ENCODE assay signal across 16 cellular contexts in the genomic region with DNA sequence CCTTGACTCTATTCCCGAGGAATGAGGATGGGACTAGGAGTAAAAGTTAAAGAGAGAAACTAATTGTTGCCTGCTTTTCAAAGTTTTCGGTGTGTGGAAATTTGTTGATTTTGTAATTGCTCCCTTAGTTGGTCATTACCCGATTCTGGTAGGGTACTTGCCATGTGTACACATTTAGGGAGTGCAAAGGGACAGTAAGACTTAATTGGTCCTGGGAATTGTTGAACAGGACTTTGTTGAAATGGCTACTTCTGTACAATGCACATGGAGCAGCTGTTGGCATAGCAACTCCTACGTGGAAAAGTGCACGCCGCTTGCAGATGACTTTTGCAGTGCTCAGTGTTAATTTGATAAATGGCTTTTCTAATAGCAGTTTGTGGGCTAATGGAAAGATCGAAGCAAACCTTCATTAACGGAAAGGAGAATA. TPM values are rescaled to one million over a fixed set of nuclear protein-coding genes. Genes with fewer than 3 reads are reported as not detected.
DNase-seq lines count a peak whose midpoint lies in the region; ATAC-seq, FAIRE-seq and TF ChIP-seq lines count a peak whose summit lies in the region.
"Had no signal": no experiment of that assay in that cellular context is flagged by ENCODE, and none has a peak within 500 bp of the region (broad histone marks: within the 10 kb centered on the region; RNA-seq: fewer than 3 reads in every experiment).

No MANE protein-coding gene starts in this region.

- intact Hi-C loops in K562 (cut with micrococcal nuclease): no loop called here
- intact Hi-C loops in HepG2 (cut with micrococcal nuclease; ENCODE audit: unreplicated experiment): no loop called here

- H3K4me1 ChIP-seq in K562 (replicated peaks in 1 of 2; ENCODE audit: control insufficient read depth in 2 of 2, insufficient read depth in 2 of 2, low read length in 2 of 2) (peaks cover 14 to 61% of the 10 kb centered on the region in 2 experiments), HepG2 (ENCODE audit: insufficient read depth, low read length) (peaks cover 99% of the 10 kb centered on the region), subcutaneous abdominal adipose tissue (ENCODE audit: control insufficient read depth in 5 of 5, insufficient read depth in 5 of 5, low read length in 5 of 5) (peaks cover 14 to 94% (median 44%) of the 10 kb centered on the region in 5 donors)
- H3K4me1 ChIP-seq: SJCRH30 had no signal

- no peaks in the 10 kb centered on the region for H3K27me3 ChIP-seq in K562 (ENCODE audit: control insufficient read depth in 2 of 2, insufficient read depth in 2 of 2, low read length in 2 of 2)
- no peaks in the 10 kb centered on the region for H3K27me3 ChIP-seq in HepG2 (ENCODE audit: control insufficient read depth in 1 of 2, insufficient read depth in 2 of 2, low read length in 2 of 2)
- peaks cover 0 to 5% (median 0%) of the 10 kb centered on the region in 5 donors for H3K27me3 ChIP-seq in subcutaneous abdominal adipose tissue (ENCODE audit: control insufficient read depth in 5 of 5, insufficient read depth in 4 of 5, low read length in 5 of 5)
- H3K27me3 ChIP-seq: adrenal gland, SJCRH30 had no signal

- H4K20me1 ChIP-seq in K562 (replicated peaks; ENCODE audit: control insufficient read depth, insufficient read depth, low read length) (no peaks in the 10 kb centered on the region), HepG2 (ENCODE audit: insufficient read depth, low read length) (peaks cover 31% of the 10 kb centered on the region; the same call in 1 of the 2 replicates)

- no peak for TF ChIP-seq RAD21 in K562 (CRISPR knock-in tag; conservative IDR thresholded peaks at IDR 0.05 in 1 of 2, IDR thresholded peaks at IDR 0.05 in 1 of 2)
- no peak for TF ChIP-seq RAD21 in HepG2 (CRISPR knock-in tag; IDR thresholded peaks at IDR 0.05)

- BruUV-seq in K562 (replicated peaks; lab: Mats Ljungman, UMichigan) (no TSS peak), HepG2 (replicated peaks; lab: Mats Ljungman, UMichigan) (no TSS peak)

- H3K9me1 ChIP-seq in K562 (ENCODE audit: control insufficient read depth, insufficient read depth, low read length): peaks cover 5% of the 10 kb centered on the region

- no peak for TF ChIP-seq CTCF in K562 (IDR thresholded peaks at IDR 0.05 in 2 of 3, conservative IDR thresholded peaks at IDR 0.05 in 1 of 3; ENCODE audit: insufficient read depth in 2 of 3, low read depth in 1 of 3, low read length in 3 of 3)
- TF ChIP-seq CTCF in HepG2 (CRISPR knock-in tag; IDR thresholded peaks at IDR 0.05): no peak
- no peak for TF ChIP-seq CTCF in GM20000 (IDR thresholded peaks at IDR 0.05; ENCODE audit: extremely low read depth, missing control alignments)

- TF ChIP-seq POLR2A in K562 (conservative IDR thresholded peaks at IDR 0.05) (no peak), HepG2 (IDR thresholded peaks at IDR 0.05; ENCODE audit: insufficient read depth in 1 of 2, low read depth in 2 of 2, low read length in 2 of 2) (no peak)

- ATAC-seq in K562: no peak
- no peak for ATAC-seq in HepG2
- ATAC-seq: GM12878 had no signal

- WGBS in K562 (ENCODE audit: insufficient coverage, low coverage, missing lambda C conversion rate): 85% methylated on average over 8 of the region's 8 CpGs
- WGBS in HepG2 (ENCODE audit: low lambda C conversion rate): 52% methylated on average over 8 of the region's 8 CpGs

- H3K79me2 ChIP-seq in K562 (ENCODE audit: control insufficient read depth, insufficient read depth, low read length) (no peaks in the 10 kb centered on the region), HepG2 (ENCODE audit: insufficient read depth, low read length) (peaks cover 96% of the 10 kb centered on the region)

- H3K9ac ChIP-seq in K562 (ENCODE audit: insufficient read depth in 1 of 2, low read depth in 2 of 2, low read length in 2 of 2) (no peak overlapping the region), HepG2 (ENCODE audit: insufficient read depth, low read depth, low read length) (no peak overlapping the region), subcutaneous abdominal adipose tissue (ENCODE audit: low read length in 5 of 5) (peak overlapping the region in 2 of 5 donors; percentile 8 to 44)

- FAIRE-seq in K562 (lab: Jason Lieb, UNC) (no peak), HepG2 (lab: Jason Lieb, UNC) (no peak)
- FAIRE-seq: GM12878 had no signal

- in situ Hi-C loops in K562 (cut with MboI) (no loop called here), HepG2 (cut with HindIII; ENCODE audit: extremely low pct_ligation_motif_present, low pct_unique_long_range_greater_than_20kb) (no loop called here)

- H3K36me3 ChIP-seq in K562 (ENCODE audit: control insufficient read depth, insufficient read depth, low read length) (no peaks in the 10 kb centered on the region), HepG2 (replicated peaks in 1 of 2; ENCODE audit: control insufficient read depth in 1 of 2, insufficient read depth in 2 of 2, low read length in 2 of 2) (peaks cover 2 to 3% of the 10 kb centered on the region in 2 experiments; a peak in 2 of 5 replicates), subcutaneous abdominal adipose tissue (ENCODE audit: control insufficient read depth in 5 of 5, insufficient read depth in 5 of 5, low read length in 5 of 5) (peaks cover 0 to 7% (median 0%) of the 10 kb centered on the region in 5 donors)
- H3K36me3 ChIP-seq: adrenal gland, SJCRH30 had no signal

- H3K4me2 ChIP-seq in K562 (ENCODE audit: insufficient read depth, low read length) (no peak overlapping the region), HepG2 (ENCODE audit: low read depth, low read length) (peak overlapping the region; percentile 42)

- POLR2A ChIA-PET in K562 (lab: Yijun Ruan, JAX) (no interaction called here), HepG2 (lab: Yijun Ruan, JAX) (interaction anchor here (2.5 kb wide), 1 partner anchor 23 kb away, joined by 8 read pairs; the partner anchor contains the start of gene EPAS1)

- no peak overlapping the region for H3K27ac ChIP-seq in K562 (ENCODE audit: extremely low read depth, low read depth, low read length)
- peak overlapping the region; percentile 34 for H3K27ac ChIP-seq in HepG2 (ENCODE audit: extremely low read length, insufficient read depth, low read length)
- H3K27ac ChIP-seq in subcutaneous abdominal adipose tissue (ENCODE audit: low read depth, low read length): peak overlapping the region; percentile 70
- H3K27ac ChIP-seq: SJCRH30 had no signal

- no peak overlapping the region for H2AFZ ChIP-seq in K562 (ENCODE audit: low read depth, low read length)
- H2AFZ ChIP-seq in HepG2 (ENCODE audit: low read length): no peak overlapping the region

- H3K4me3 ChIP-seq in K562 (no peak overlapping the region), HepG2 (replicated peaks in 1 of 3; ENCODE audit: insufficient read depth in 1 of 3, low read depth in 2 of 3, low read length in 3 of 3) (no peak overlapping the region; a peak in 1 of 6 replicates), subcutaneous abdominal adipose tissue (ENCODE audit: low read depth in 1 of 5, low read length in 5 of 5) (peak overlapping the region in 3 of 5 donors; percentile 20 to 54 (median 25))
- H3K4me3 ChIP-seq: adrenal gland, GM12878, SJCRH30 had no signal

- CTCF ChIA-PET in K562 (lab: Yijun Ruan, JAX; ENCODE audit: low intra/inter-chr PET ratio): no interaction called here
- CTCF ChIA-PET in HepG2 (lab: Yijun Ruan, JAX; ENCODE audit: low intra/inter-chr PET ratio, low total read pairs): no interaction called here

- H3K9me3 ChIP-seq in K562 (replicated peaks; ENCODE audit: control insufficient read depth, insufficient read depth, low read depth, low read length): no peaks in the 10 kb centered on the region
- H3K9me3 ChIP-seq in HepG2 (ENCODE audit: low read length): no peaks in the 10 kb centered on the region
- H3K9me3 ChIP-seq in subcutaneous abdominal adipose tissue (ENCODE audit: control insufficient read depth in 5 of 5, low read length in 5 of 5): no peaks in the 10 kb centered on the region
- H3K9me3 ChIP-seq: adrenal gland, SJCRH30 had no signal

- DNase-seq in M059J (ENCODE audit: low read depth) (peak; percentile 29), K562 (ENCODE audit: extremely low read depth in 1 of 4, low spot score in 3 of 4) (no peak), HepG2 (ENCODE audit: low spot score) (no peak), NCI-H524 treated with DMSO at 0.1 percent for 48 hours (lab: John Stamatoyannopoulos, UW) (no peak), NCI-H526 (lab: John Stamatoyannopoulos, UW) (no peak), GM20000 (ENCODE audit: low spot score) (no peak), foreskin melanocyte (no peak)
- DNase-seq: activated CD4-positive, alpha-beta T cell treated with anti-CD3 and anti-CD28 coated beads, Interleukin-2, amount 10 ng/mL, durations not matched to agents 7 days and 5 days; activated T-cell treated with anti-CD3 and anti-CD28 coated beads, Interleukin-2, amount 50 U/mL, for 24 hours; CD4-positive, alpha-beta T cell; NCI-H2081; SJCRH30; T1000 had no signal

- TF ChIP-seq EP300 in K562 (IDR thresholded peaks at IDR 0.05; ENCODE audit: low read length) (no peak), HepG2 (IDR thresholded peaks at IDR 0.05; ENCODE audit: low read depth in 2 of 2, low read length in 2 of 2) (peak in 1 of 2 experiments; percentile 28; a peak in 1 of 4 replicates), HepG2 (CRISPR knock-in tag; IDR thresholded peaks at IDR 0.05; ENCODE audit: borderline replicate concordance) (no peak)

RNA-seq across cellular contexts. Expression of gene EPAS1, which starts 22.9 kb away (rescaled TPM):
- total RNA-seq in M059J (2014; rRNA removed; shearing (Covaris generic)): 22.0 and 23.7 TPM in 2 replicates
- 16.7 and 39.1 TPM in 2 replicates for total RNA-seq in K562 (2011; cell fraction: chromatin; rRNA removed; ENCODE audit: low replicate concordance)
- total RNA-seq in K562 (2011; cell fraction: nucleolus; rRNA removed): 11.2 and 15.0 TPM in 2 replicates
- 13.9 and 14.0 TPM in 2 replicates for total RNA-seq in K562 (2011; cell fraction: nucleoplasm; rRNA removed)
- total RNA-seq in K562 (2014; rRNA removed): 1.8 and 4.3 TPM in 2 replicates
- total RNA-seq in K562 (2014; rRNA removed; fragmentation: Illumina TruSeq; extraction: Trizol): 2.6 and 4.1 TPM in 2 replicates
- total RNA-seq in K562 (2015; rRNA removed; fragmentation: Illumina TruSeq; extraction: Trizol): 5.3 and 5.6 TPM in 2 replicates
- total RNA-seq in K562 (2021): 9.9 and 11.2 TPM in 2 replicates
- polyA plus RNA-seq in K562 (2011; rRNA removed): 4.1 and 14.1 TPM in 2 replicates
- polyA plus RNA-seq in K562 (2011; cell fraction: cytosol; rRNA removed): 3.4 and 4.8 TPM in 2 replicates
- 15.8 and 17.6 TPM in 2 replicates for polyA plus RNA-seq in K562 (2011; cell fraction: nucleus; rRNA removed)
- 13.3 and 35.0 TPM in 2 replicates for polyA plus RNA-seq in K562 (2012)
- 4.6 and 6.2 TPM in 2 replicates for polyA plus RNA-seq in K562 (2014; fragmentation: Illumina TruSeq; extraction: Trizol)
- under 1 TPM; 0.25 to 0.56 TPM for polyA plus RNA-seq in K562 (2014; fragmentation: Nextera tagmentation; extraction: Ambion mirVana)
- polyA plus RNA-seq in K562 (2014; rRNA removed): 2.9 and 3.6 TPM in 2 replicates
- polyA minus RNA-seq in K562 (2011; rRNA and poly(A)+ RNA removed): 6.0 and 12.7 TPM in 2 replicates
- 6.8 and 16.1 TPM in 2 replicates for polyA minus RNA-seq in K562 (2011; cell fraction: cytosol; rRNA and poly(A)+ RNA removed)
- polyA minus RNA-seq in K562 (2011; cell fraction: nucleus; rRNA and poly(A)+ RNA removed): 14.5 and 17.2 TPM in 2 replicates
- 47.1 and 64.9 TPM in 2 replicates for total RNA-seq in HepG2 (2016; rRNA removed; fragmentation: Illumina TruSeq; extraction: Trizol)
- 15.6 and 21.2 TPM in 2 replicates for total RNA-seq in HepG2 (2016; cell fraction: cytosol; rRNA removed; fragmentation: Illumina TruSeq; extraction: Trizol; ENCODE audit: low read depth)
- total RNA-seq in HepG2 (2016; cell fraction: insoluble cytoplasmic fraction; rRNA removed; fragmentation: Illumina TruSeq; extraction: Trizol): 45.9 and 54.8 TPM in 2 replicates
- total RNA-seq in HepG2 (2016; cell fraction: membrane; rRNA removed; fragmentation: Illumina TruSeq; extraction: Trizol): 54.5 and 63.7 TPM in 2 replicates
- 54.3 and 61.3 TPM in 2 replicates for total RNA-seq in HepG2 (2016; cell fraction: nucleus; rRNA removed; fragmentation: Illumina TruSeq; extraction: Trizol)
- 182 and 202 TPM in 2 replicates for polyA plus RNA-seq in HepG2 (2011; rRNA removed)
- polyA plus RNA-seq in HepG2 (2011; cell fraction: cytosol; rRNA removed): 62.2 and 87.1 TPM in 2 replicates
- polyA plus RNA-seq in HepG2 (2011; cell fraction: nucleus; rRNA removed): 133 and 141 TPM in 2 replicates
- polyA plus RNA-seq in HepG2 (2012): 97.8 and 103 TPM in 2 replicates
- polyA plus RNA-seq in HepG2 (2016; cell fraction: cytosol; fragmentation: Illumina TruSeq; extraction: Trizol; ENCODE audit: low read depth): 15.2 and 19.3 TPM in 2 replicates
- polyA plus RNA-seq in HepG2 (2016; cell fraction: insoluble cytoplasmic fraction; fragmentation: Illumina TruSeq; extraction: Trizol; ENCODE audit: low read depth): 72.5 and 91.0 TPM in 2 replicates
- polyA plus RNA-seq in HepG2 (2016; cell fraction: membrane; fragmentation: Illumina TruSeq; extraction: Trizol; ENCODE audit: low read depth): 64.7 and 77.7 TPM in 2 replicates
- polyA plus RNA-seq in HepG2 (2016; cell fraction: nucleus; fragmentation: Illumina TruSeq; extraction: Trizol; ENCODE audit: insufficient read depth, low read depth): 74.5 and 82.8 TPM in 2 replicates
- 156 and 217 TPM in 2 replicates for polyA minus RNA-seq in HepG2 (2011; rRNA and poly(A)+ RNA removed; ENCODE audit: low replicate concordance)
- 122 and 129 TPM in 2 replicates for polyA minus RNA-seq in HepG2 (2011; cell fraction: cytosol; rRNA and poly(A)+ RNA removed)
- 185 and 262 TPM in 2 replicates for polyA minus RNA-seq in HepG2 (2011; cell fraction: nucleus; rRNA and poly(A)+ RNA removed)

Comparison
In these comparisons a context has a peak if more than half of its experiments do, and no peak if none do; other contexts are left out.
1. H3K4me3 ChIP-seq: peak in subcutaneous abdominal adipose tissue (3 of 5); none in K562 (single experiment) and HepG2 (0 of 3).